ENCODE assay signal across 9 cellular contexts in genomic region chr12:113424915-113425823, GRCh38. TPM values are rescaled to one million over a fixed set of nuclear protein-coding genes. Genes with fewer than 3 reads are reported as not detected.
DNase-seq lines count a peak whose midpoint lies in the region; ATAC-seq and TF ChIP-seq lines count a peak whose summit lies in the region.
"Had no signal": no experiment of that assay in that cellular context is flagged by ENCODE, and none has a peak within 500 bp of the region (broad histone marks: within the 10 kb centered on the region; RNA-seq: fewer than 3 reads in every experiment).

No MANE protein-coding gene starts in this region.

- DNase-seq in CD8-positive, alpha-beta T cell, result peak in 5 of 7 experiments; percentile 10 to 65 (median 41)
- DNase-seq in HL-60 (ENCODE audit: low read depth in 1 of 2, low spot score in 1 of 2) (peak in 1 of 2 experiments; percentile 65), T-helper 17 cell (peak; percentile 22 to 31 (median 27)), astrocyte of the spinal cord (ENCODE audit: low read depth, low spot score) (peak; percentile 58), NCI-H1930 (lab: John Stamatoyannopoulos, UW) (no peak)
- DNase-seq in stimulated activated CD4-positive, alpha-beta T cell treated with anti-CD3 and anti-CD28 coated beads, Interleukin-15, amount 100 ng/mL, for 24 hours, result peak; percentile 69

- H3K4me3 Mint-ChIP-seq in CD8-positive, alpha-beta T cell, result no peak overlapping the region
- no peak overlapping the region for H3K4me3 Mint-ChIP-seq in T-helper 17 cell

- no peaks in the 10 kb centered on the region for H3K27me3 ChIP-seq in CD8-positive, alpha-beta T cell (ENCODE audit: insufficient read depth, low read length)
- H3K27me3 ChIP-seq in HL-60 (ENCODE audit: insufficient read depth, poor library complexity, severe bottlenecking) (peaks cover 8% of the 10 kb centered on the region), iPS-18a (ENCODE audit: control insufficient read depth, insufficient read depth, low read length) (no peaks in the 10 kb centered on the region)

- H3K4me1 Mint-ChIP-seq in CD8-positive, alpha-beta T cell (ENCODE audit: low read depth), result no peaks in the 10 kb centered on the region
- peaks cover 8% of the 10 kb centered on the region for H3K4me1 Mint-ChIP-seq in T-helper 17 cell

- H3K27me3 Mint-ChIP-seq in CD8-positive, alpha-beta T cell (ENCODE audit: low read depth), result peaks cover 13% of the 10 kb centered on the region
- peaks cover 22% of the 10 kb centered on the region for H3K27me3 Mint-ChIP-seq in T-helper 17 cell

- H3K9me3 Mint-ChIP-seq in CD8-positive, alpha-beta T cell, result no peaks in the 10 kb centered on the region

- no peak overlapping the region for H3K27ac Mint-ChIP-seq in CD8-positive, alpha-beta T cell
- H3K27ac Mint-ChIP-seq in T-helper 17 cell, result no peak overlapping the region

- TF ChIP-seq CTCF in CD8-positive, alpha-beta T cell (IDR thresholded peaks at IDR 0.05), result peak; percentile 54
- TF ChIP-seq CTCF in HL-60 (IDR thresholded peaks at IDR 0.05; ENCODE audit: insufficient read depth, low read length), result peak; percentile 87
- TF ChIP-seq CTCF in astrocyte of the spinal cord (IDR thresholded peaks at IDR 0.05; ENCODE audit: low read depth, low read length), result peak; percentile 90

- no peaks in the 10 kb centered on the region for H3K36me3 ChIP-seq in CD8-positive, alpha-beta T cell (ENCODE audit: insufficient read depth, low read length)
- H3K36me3 ChIP-seq in iPS-18a (ENCODE audit: control insufficient read depth, low read depth, low read length), result no peaks in the 10 kb centered on the region

- H3K4me1 ChIP-seq in CD8-positive, alpha-beta T cell (ENCODE audit: insufficient read depth, low read length), result no peaks in the 10 kb centered on the region
- H3K4me1 ChIP-seq in iPS-18a (ENCODE audit: control insufficient read depth, low read depth, low read length), result peaks cover 7% of the 10 kb centered on the region

- ATAC-seq in CD8-positive, alpha-beta T cell, result no peak
- peak; percentile 36 for ATAC-seq in T-helper 17 cell
- ATAC-seq in HG03159 (IDR thresholded peaks at IDR 0.05; ENCODE audit: unreplicated experiment), result no peak

- H3K9me3 ChIP-seq in CD8-positive, alpha-beta T cell (ENCODE audit: low read length), result no peaks in the 10 kb centered on the region
- no peaks in the 10 kb centered on the region for H3K9me3 ChIP-seq in T-helper 17 cell (ENCODE audit: control insufficient read depth, low read length, poor library complexity, severe bottlenecking)
- H3K9me3 ChIP-seq in iPS-18a (ENCODE audit: control insufficient read depth, low read depth, low read length), result no peaks in the 10 kb centered on the region

- in situ Hi-C loops in astrocyte of the spinal cord (cut with HindIII; ENCODE audit: low sequenced_read_pairs), result no loop called here

- CTCF ChIA-PET in CD8-positive, alpha-beta T cell (lab: Charles Lee), result interaction anchor here (0.6 to 1.7 kb wide), 20 partner anchors 9 to 1871 kb away, joined by 3 to 13 read pairs (median 4); partner anchors contain the start of gene SDS

- no peaks in the 10 kb centered on the region for H3K36me3 Mint-ChIP-seq in CD8-positive, alpha-beta T cell
- peaks cover 2% of the 10 kb centered on the region for H3K36me3 Mint-ChIP-seq in T-helper 17 cell (ENCODE audit: low read depth)

- peak overlapping the region; percentile 30 for H3K9ac ChIP-seq in iPS-18a (ENCODE audit: low read length)

- no peak overlapping the region for H3K27ac ChIP-seq in CD8-positive, alpha-beta T cell (ENCODE audit: low read depth, low read length)
- H3K27ac ChIP-seq in HL-60 (replicated peaks), result no peak overlapping the region
- peak overlapping the region; percentile 49 for H3K27ac ChIP-seq in iPS-18a (ENCODE audit: low read length)
- H3K27ac ChIP-seq: SK-N-MC had no signal

- POLR2A ChIA-PET in CD8-positive, alpha-beta T cell (lab: Charles Lee), result no interaction called here

- no peak overlapping the region for H3K4me3 ChIP-seq in CD8-positive, alpha-beta T cell (ENCODE audit: low read depth, low read length)
- H3K4me3 ChIP-seq in HL-60 (replicated peaks; ENCODE audit: insufficient read depth, low read length), result no peak overlapping the region
- no peak overlapping the region for H3K4me3 ChIP-seq in astrocyte of the spinal cord (ENCODE audit: low read depth, low read length)
- H3K4me3 ChIP-seq in iPS-18a (ENCODE audit: low read length), result peak overlapping the region; percentile 35
- H3K4me3 ChIP-seq: SK-N-MC had no signal

- intact Hi-C loops in CD8-positive, alpha-beta T cell (cut with DNase I, micrococcal nuclease), result loop anchor here (1.0 to 2.0 kb wide), 2 partner anchors 113 to 228 kb away; no protein-coding TSS in a partner anchor

RNA-seq across cellular contexts. Expression of gene SDSL, which starts 3.0 kb away (rescaled TPM):
- total RNA-seq in CD8-positive, alpha-beta T cell, result not detected
- under 1 TPM in 1 of 2 donors, not detected in 1; 0.42 TPM for total RNA-seq in T-helper 17 cell

RNA-seq across cellular contexts. Expression of gene SDS, which starts 21.5 kb away (rescaled TPM):
- total RNA-seq in CD8-positive, alpha-beta T cell, result not detected
- total RNA-seq in T-helper 17 cell, result not detected

RNA-seq across cellular contexts. Expression of gene LHX5, which starts 46.5 kb away (rescaled TPM):
- not detected for total RNA-seq in CD8-positive, alpha-beta T cell
- total RNA-seq in T-helper 17 cell, result not detected

Comparison
In these comparisons a context has a peak if more than half of its experiments do, and no peak if none do; other contexts are left out.
1. DNase-seq: peak in CD8-positive, alpha-beta T cell (5 of 7), T-helper 17 cell (3 of 3), astrocyte of the spinal cord (single experiment) and stimulated activated CD4-positive, alpha-beta T cell treated with anti-CD3 and anti-CD28 coated beads, Interleukin-15, amount 100 ng/mL, for 24 hours (single experiment); none in NCI-H1930 (0 of 2).
2. Peak in every context shown above with its lines, with median percentiles within 50 percentile points of each other: CTCF ChIP-seq.